23 cellular contexts compared by ENCODE assay signal in the genomic region with DNA sequence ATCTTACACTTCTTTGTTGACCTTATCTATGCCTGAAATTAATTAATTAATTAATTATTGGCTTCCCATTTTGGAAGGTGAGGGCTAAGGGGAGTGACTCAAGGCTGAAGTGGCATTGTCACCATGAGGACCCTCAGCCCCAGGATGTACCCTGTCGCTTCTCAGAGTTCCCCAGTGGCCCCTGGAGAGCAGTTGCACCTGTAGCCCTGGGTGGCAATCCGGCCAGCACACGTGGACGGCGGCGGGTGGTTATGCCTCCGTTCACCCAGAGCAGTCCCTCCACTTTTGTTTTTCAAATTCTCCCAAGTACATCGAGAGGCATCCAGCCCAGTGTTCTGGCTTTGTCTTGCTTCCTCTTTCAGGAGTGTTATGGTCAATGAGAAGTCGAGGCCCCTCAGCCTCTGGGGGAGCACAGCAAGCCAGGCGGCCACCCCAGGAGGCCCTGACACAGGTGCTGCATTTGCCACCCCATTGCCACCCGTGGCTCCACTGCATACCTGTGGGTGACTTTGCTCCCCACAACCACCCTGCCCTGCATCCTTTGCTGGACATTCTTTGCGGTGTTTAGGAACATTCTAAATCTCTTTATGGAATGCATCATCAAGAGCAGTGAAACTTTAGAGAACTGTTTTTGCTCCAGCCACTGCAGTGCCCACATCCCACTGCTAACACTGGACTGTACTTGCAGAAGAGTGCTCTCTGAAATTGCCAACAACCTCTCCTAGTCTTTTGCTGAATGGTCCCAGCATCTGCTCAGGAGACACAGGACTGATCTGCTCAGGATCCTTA. TPM values are rescaled to one million over a fixed set of nuclear protein-coding genes. Genes with fewer than 3 reads are reported as not detected.
A peak's percentile ranks its signal among the peaks of the same experiment; 100 is the strongest.
DNase-seq lines count a peak whose midpoint lies in the region; ATAC-seq, FAIRE-seq and TF ChIP-seq lines count a peak whose summit lies in the region.
"Had no signal": no experiment of that assay in that cellular context is flagged by ENCODE, and none has a peak within 500 bp of the region (broad histone marks: within the 10 kb centered on the region; RNA-seq: fewer than 3 reads in every experiment).

No MANE protein-coding gene starts in this region.

- H4K5ac ChIP-seq in H1 (ENCODE audit: insufficient read length, low read depth, low read length): no peak overlapping the region

- no peaks in the 10 kb centered on the region for H3K79me1 ChIP-seq in H1 (ENCODE audit: low read depth, low read length)

- DNase-seq in MM.1S (no peak), H1 (ENCODE audit: low read depth in 1 of 2, low spot score in 2 of 2) (no peak), osteocyte (ENCODE audit: extremely low spot score, unreplicated experiment) (peak; percentile 73), GM12891 (ENCODE audit: insufficient read length, low spot score) (no peak), right lobe of liver (no peak)
- DNase-seq in effector memory CD4-positive, alpha-beta T cell: no peak
- DNase-seq: ACHN; CD4-positive, alpha-beta memory T cell; COR-L47; DMS153; DMS79 treated with DMSO at 0.1 percent for 48 hours; EL; HCEC 1CT; HFFc6 had no signal

- peaks cover 10% of the 10 kb centered on the region for H3K4me1 Mint-ChIP-seq in osteocyte (ENCODE audit: unreplicated experiment)
- H3K4me1 Mint-ChIP-seq: CD4-positive, alpha-beta memory T cell had no signal

- H4K91ac ChIP-seq in H1 (replicated peaks; ENCODE audit: insufficient read length, low read length): no peak overlapping the region

- H3K23ac ChIP-seq in H1 (ENCODE audit: insufficient read length): no peak overlapping the region

- no peak overlapping the region for H4K8ac ChIP-seq in H1 (ENCODE audit: extremely low read depth, insufficient read depth, low read length)

- H3K4me3 ChIP-seq in BLaER1: peak overlapping the region; percentile 37; the same call in 1 of the 2 replicates
- no peak overlapping the region for H3K4me3 ChIP-seq in MM.1S (ENCODE audit: low read length)
- no peak overlapping the region for H3K4me3 ChIP-seq in H1 (ENCODE audit: extremely low read depth in 1 of 4, insufficient read depth in 2 of 4, low read depth in 3 of 4, low read length in 4 of 4)
- no peak overlapping the region for H3K4me3 ChIP-seq in effector memory CD4-positive, alpha-beta T cell (ENCODE audit: insufficient read depth, low read depth, low read length, poor library complexity, severe bottlenecking)
- no peak overlapping the region for H3K4me3 ChIP-seq in right lobe of liver
- H3K4me3 ChIP-seq: K562 had no signal

- 62% methylated on average over 12 of the region's 12 CpGs; no CpG with 5 or more reads in 1 of the 2 experiments for WGBS in H1 (ENCODE audit: extremely low coverage in 1 of 2, insufficient coverage in 1 of 2, insufficient read length in 1 of 2, insufficient replicate concordance in 2 of 2, low coverage in 1 of 2, low lambda C conversion rate in 2 of 2, missing lambda C conversion rate in 1 of 2), 2 experiments
- WGBS in right lobe of liver (ENCODE audit: insufficient coverage, low coverage, low lambda C conversion rate, missing lambda C conversion rate): 79% methylated on average over 8 of the region's 12 CpGs

- POLR2A ChIA-PET in H1 (lab: Charles Lee; ENCODE audit: partially characterized antibody): interaction anchor here (1.2 kb wide), 1 partner anchor 11 kb away, joined by 3 read pairs; a partner anchor contains a TSS

- H3K9me2 ChIP-seq in MM.1S (replicated peaks; ENCODE audit: insufficient read depth, low read length): no peaks in the 10 kb centered on the region

- CTCF ChIA-PET in H1 (lab: Charles Lee; ENCODE audit: partially characterized antibody): no interaction called here

- peak overlapping the region; percentile 61; the same call in 1 of the 2 replicates for H3K9ac ChIP-seq in BLaER1
- H3K9ac ChIP-seq in MM.1S (ENCODE audit: low read length): peak overlapping the region; percentile 7; the same call in 1 of the 2 replicates
- no peak overlapping the region for H3K9ac ChIP-seq in H1 (replicated peaks in 1 of 4; ENCODE audit: extremely low read depth in 1 of 4, low read depth in 3 of 4, low read length in 3 of 4)

- H2BK20ac ChIP-seq in H1 (ENCODE audit: low read length): 0 out of 2 replicates have a peak overlapping the region, but pooled peaks have one; percentile 91

- H3K4me1 ChIP-seq in BLaER1 (peaks cover 78% of the 10 kb centered on the region), MM.1S (ENCODE audit: low read length) (peaks cover 44% of the 10 kb centered on the region), H1 (replicated peaks in 1 of 4; ENCODE audit: control insufficient read depth in 3 of 4, insufficient read depth in 4 of 4, low read length in 3 of 4) (peaks cover 3 to 19% (median 9%) of the 10 kb centered on the region in 4 experiments), right lobe of liver (no peaks in the 10 kb centered on the region)
- H3K4me1 ChIP-seq in effector memory CD4-positive, alpha-beta T cell (ENCODE audit: control insufficient read depth, insufficient read depth, low read length, poor library complexity, severe bottlenecking): no peaks in the 10 kb centered on the region

- H3K27me3 Mint-ChIP-seq in osteocyte (ENCODE audit: unreplicated experiment): peaks cover 15% of the 10 kb centered on the region

- no peaks in the 10 kb centered on the region for H3K36me3 Mint-ChIP-seq in osteocyte (ENCODE audit: unreplicated experiment)
- H3K36me3 Mint-ChIP-seq: CD4-positive, alpha-beta memory T cell had no signal

- no peak for TF ChIP-seq EP300 in H1 (IDR thresholded peaks at IDR 0.05; ENCODE audit: borderline replicate concordance in 1 of 2, low read depth in 2 of 2, low read length in 2 of 2)

- peak overlapping the region; percentile 75; the same call in 1 of the 2 replicates for H2BK12ac ChIP-seq in H1 (ENCODE audit: low read depth, low read length)

- H4K20me1 ChIP-seq in BLaER1 (no peaks in the 10 kb centered on the region), MM.1S (ENCODE audit: insufficient read depth, low read length) (no peaks in the 10 kb centered on the region), H1 (replicated peaks in 1 of 2; ENCODE audit: control insufficient read depth in 1 of 2, insufficient read depth in 2 of 2, low read length in 2 of 2) (peaks cover 0 to 2% of the 10 kb centered on the region in 2 experiments)

- H3K14ac ChIP-seq in H1 (ENCODE audit: insufficient read length): no peak overlapping the region

- peaks cover 27% of the 10 kb centered on the region for H3K9me3 ChIP-seq in BLaER1
- H3K9me3 ChIP-seq in MM.1S (replicated peaks; ENCODE audit: insufficient read depth, low read length): 0 out of 2 replicates have a peak, but pooled peaks cover 2% of the 10 kb centered on the region
- peaks cover 5 to 10% of the 10 kb centered on the region in 2 experiments; a peak in 2 of 4 replicates for H3K9me3 ChIP-seq in H1 (ENCODE audit: insufficient read depth in 2 of 2, low read depth in 1 of 2, low read length in 1 of 2)
- H3K9me3 ChIP-seq in effector memory CD4-positive, alpha-beta T cell (ENCODE audit: control insufficient read depth, low read length): no peaks in the 10 kb centered on the region
- H3K9me3 ChIP-seq in right lobe of liver: no peaks in the 10 kb centered on the region

- H3K27ac Mint-ChIP-seq in osteocyte (ENCODE audit: unreplicated experiment): no peak overlapping the region
- H3K27ac Mint-ChIP-seq: CD4-positive, alpha-beta memory T cell; HFFc6 had no signal

- H3K4me2 ChIP-seq in BLaER1 (peak overlapping the region; percentile 82), MM.1S (ENCODE audit: low read depth, low read length) (peak overlapping the region; percentile 88; the same call in 1 of the 2 replicates), H1 (ENCODE audit: insufficient read depth in 1 of 2, low read depth in 2 of 2, low read length in 2 of 2) (no peak overlapping the region; a peak in 1 of 4 replicates)

- no peak for TF ChIP-seq RAD21 in H1 (IDR thresholded peaks at IDR 0.05 in 1 of 2, conservative IDR thresholded peaks at IDR 0.05 in 1 of 2; ENCODE audit: low read depth in 2 of 2, low read length in 2 of 2)

- H3K56ac ChIP-seq in H1 (replicated peaks; ENCODE audit: insufficient read length, low read depth, low read length): no peak overlapping the region

- FAIRE-seq in H1 (lab: Jason Lieb, UNC) (no peak), GM12891 (lab: Jason Lieb, UNC) (no peak)
- FAIRE-seq: D721Med, G401.6, GM12892, GM19239, K562 had no signal

- no peak overlapping the region for H3K4ac ChIP-seq in H1 (replicated peaks; ENCODE audit: insufficient read length, low read depth, low read length)

- peak overlapping the region; percentile 85 for H3K27ac ChIP-seq in BLaER1
- peak overlapping the region; percentile 95; the same call in 1 of the 2 replicates for H3K27ac ChIP-seq in MM.1S (ENCODE audit: low read length)
- no peak overlapping the region for H3K27ac ChIP-seq in H1 (ENCODE audit: low read depth, low read length)
- no peak overlapping the region for H3K27ac ChIP-seq in effector memory CD4-positive, alpha-beta T cell (ENCODE audit: insufficient read depth, low read length, poor library complexity, severe bottlenecking)
- no peak overlapping the region for H3K27ac ChIP-seq in right lobe of liver
- H3K27ac ChIP-seq: C4-2B had no signal

- no peak for ATAC-seq in right lobe of liver
- ATAC-seq: K562 had no signal

- intact Hi-C loops in right lobe of liver (cut with DNase I): no loop called here

- no peak overlapping the region for H2BK15ac ChIP-seq in H1 (ENCODE audit: low read length)

- H3F3A ChIP-seq in MM.1S (ENCODE audit: insufficient read depth, low read length): peaks cover 20% of the 10 kb centered on the region

- H3K27me3 ChIP-seq in BLaER1 (no peaks in the 10 kb centered on the region), MM.1S (replicated peaks; ENCODE audit: insufficient read depth, low read length) (no peaks in the 10 kb centered on the region), H1 (replicated peaks in 1 of 4; ENCODE audit: control insufficient read depth in 3 of 4, extremely low read depth in 1 of 4, insufficient read depth in 3 of 4, low read length in 3 of 4) (peaks cover 8 to 17% (median 15%) of the 10 kb centered on the region in 4 experiments), right lobe of liver (peaks cover 0 to 3% of the 10 kb centered on the region in 2 donors)
- no peaks in the 10 kb centered on the region for H3K27me3 ChIP-seq in effector memory CD4-positive, alpha-beta T cell (replicated peaks; ENCODE audit: control insufficient read depth, insufficient read depth, low read length, poor library complexity, severe bottlenecking)

- no peak overlapping the region for H2BK120ac ChIP-seq in H1 (replicated peaks; ENCODE audit: low read depth, low read length)

- no peak for TF ChIP-seq POLR2A in H1 (IDR thresholded peaks at IDR 0.05; ENCODE audit: control extremely low read depth in 1 of 2, low read depth in 2 of 2, low read length in 2 of 2)
- TF ChIP-seq POLR2A in GM12891 (IDR thresholded peaks at IDR 0.05; ENCODE audit: low read depth, low read length): no peak
- TF ChIP-seq POLR2A in right lobe of liver (IDR thresholded peaks at IDR 0.05): no peak

- no peak overlapping the region; the same call in 1 of the 2 replicates for H3K18ac ChIP-seq in H1 (ENCODE audit: extremely low read depth, low read length)

- H3K79me2 ChIP-seq in MM.1S (ENCODE audit: low read length) (no peaks in the 10 kb centered on the region), H1 (ENCODE audit: control insufficient read depth in 1 of 2, insufficient read depth in 2 of 2, low read length in 2 of 2) (no peaks in the 10 kb centered on the region)

- H3K4me3 Mint-ChIP-seq in osteocyte (ENCODE audit: unreplicated experiment): no peak overlapping the region
- H3K4me3 Mint-ChIP-seq: HFFc6 had no signal

- no peak overlapping the region for H2AFZ ChIP-seq in MM.1S (ENCODE audit: low read length)
- no peak overlapping the region for H2AFZ ChIP-seq in H1 (ENCODE audit: low read length)

- no peaks in the 10 kb centered on the region for H3K23me2 ChIP-seq in H1 (ENCODE audit: low read depth, low read length)

- H3K36me3 ChIP-seq in BLaER1: peaks cover 15% of the 10 kb centered on the region; the same call in 1 of the 2 replicates
- H3K36me3 ChIP-seq in MM.1S (replicated peaks; ENCODE audit: insufficient read depth, low read length): no peaks in the 10 kb centered on the region
- no peaks in the 10 kb centered on the region for H3K36me3 ChIP-seq in H1 (ENCODE audit: control insufficient read depth in 2 of 4, insufficient read depth in 4 of 4, low read length in 3 of 4)
- H3K36me3 ChIP-seq in effector memory CD4-positive, alpha-beta T cell (ENCODE audit: control insufficient read depth, insufficient read depth, low read length): no peaks in the 10 kb centered on the region
- H3K36me3 ChIP-seq in right lobe of liver: no peaks in the 10 kb centered on the region

- peak overlapping the region; percentile 77; the same call in 1 of the 2 replicates for H2AK5ac ChIP-seq in H1 (ENCODE audit: low read depth, low read length)

- peak overlapping the region; percentile 56; the same call in 1 of the 2 replicates for H2BK5ac ChIP-seq in H1 (ENCODE audit: low read depth, low read length)

- no peaks in the 10 kb centered on the region for H3K9me3 Mint-ChIP-seq in osteocyte (ENCODE audit: unreplicated experiment)
- H3K9me3 Mint-ChIP-seq: HFFc6 had no signal

- TF ChIP-seq CTCF in MM.1S (IDR thresholded peaks at IDR 0.05; ENCODE audit: low read length) (no peak), H1 (IDR thresholded peaks at IDR 0.05; ENCODE audit: control extremely low read depth in 1 of 3, insufficient read depth in 1 of 3, low read depth in 1 of 3, low read length in 3 of 3) (no peak), osteocyte (IDR thresholded peaks at IDR 0.05) (no peak), right lobe of liver (IDR thresholded peaks at IDR 0.05) (no peak)

RNA-seq across cellular contexts. Expression of a gene that starts 11.5 kb away (rescaled TPM):
- total RNA-seq in H1 (2021; fragmentation: NEBNext Ultra II Directional; extraction: Animal tissue kit (Norgen Biotek cat#: 25700)): 40.4 and 47.5 TPM in 2 replicates
- 23.4 and 39.6 TPM in 2 replicates for polyA plus RNA-seq in H1 (2011; rRNA removed)
- 51.8 TPM for polyA plus RNA-seq in H1 (2011; cell fraction: cytosol; rRNA removed)
- 75.4 TPM for polyA plus RNA-seq in H1 (2011; cell fraction: nucleus; rRNA removed)
- polyA plus RNA-seq in H1 (2012, experiment 1 of 2): 32.1 to 35.9 TPM (median 35.0 TPM) in 4 replicates
- 16.8 TPM for polyA plus RNA-seq in H1 (2012, experiment 2 of 2)
- 9.2 TPM for polyA plus RNA-seq in H1 (2013, experiment 1 of 2)
- 8.2 TPM for polyA plus RNA-seq in H1 (2013, experiment 2 of 2)
- 7.6 and 12.7 TPM in 2 replicates for polyA minus RNA-seq in H1 (2011; rRNA and poly(A)+ RNA removed)
- polyA minus RNA-seq in H1 (2011; cell fraction: cytosol; rRNA and poly(A)+ RNA removed): 44.1 TPM
- 57.0 TPM for polyA minus RNA-seq in H1 (2011; cell fraction: nucleus; rRNA and poly(A)+ RNA removed)
- 17.1 and 17.5 TPM in 2 replicates for total RNA-seq in osteocyte
- polyA plus RNA-seq in GM12891 (2012; ENCODE audit: low read depth, missing spikeins): not detected
- not detected for total RNA-seq in right lobe of liver
- total RNA-seq: A172; CD4-positive, alpha-beta memory T cell; H4 had no signal
- polyA plus RNA-seq: CD4-positive, alpha-beta memory T cell; K562 had no signal

Comparison
In these comparisons a context has a peak if more than half of its experiments do, and no peak if none do; other contexts are left out.
1. H3K27ac ChIP-seq: peak in BLaER1 (single experiment) and MM.1S (single experiment); none in H1 (single experiment), effector memory CD4-positive, alpha-beta T cell (single experiment) and right lobe of liver (0 of 3).
2. H3K4me2 ChIP-seq: peak in BLaER1 (single experiment) and MM.1S (single experiment); none in H1 (0 of 2).
3. H3K9ac ChIP-seq: peak in BLaER1 (single experiment) and MM.1S (single experiment); none in H1 (0 of 4).
4. RNA of a gene that starts 11.5 kb away (total RNA-seq): 40.4 to 47.5 TPM in H1 and 17.1 to 17.5 TPM in osteocyte; not detected in right lobe of liver; every median in the first group is over 10 times any median in the second.